In genomic region chr10:46218921-46219320, GRCh38 we compare ENCODE assay signal across 17 cellular contexts.
DNase-seq lines count a peak whose midpoint lies in the region; ATAC-seq and TF ChIP-seq lines count a peak whose summit lies in the region.
"Had no signal": no experiment of that assay in that cellular context is flagged by ENCODE, and none has a peak within 500 bp of the region (broad histone marks: within the 10 kb centered on the region; RNA-seq: fewer than 3 reads in every experiment).

No MANE protein-coding gene starts in this region.

- TF ChIP-seq CTCF in hepatocyte (IDR thresholded peaks at IDR 0.05; ENCODE audit: poor library complexity): no peak

- H3K79me2 ChIP-seq in hepatocyte: no peaks in the 10 kb centered on the region

- peaks cover 0 to 3% (median 0%) of the 10 kb centered on the region in 7 donors for H3K9me3 Mint-ChIP-seq in CD4-positive, CD25-positive, alpha-beta regulatory T cell
- H3K9me3 Mint-ChIP-seq in central memory CD8-positive, alpha-beta T cell: no peaks in the 10 kb centered on the region
- H3K9me3 Mint-ChIP-seq: HFFc6 had no signal

- no peak overlapping the region for H3K4me3 ChIP-seq in CD4-positive, CD25-positive, alpha-beta regulatory T cell (ENCODE audit: low read depth, low read length)
- no peak overlapping the region for H3K4me3 ChIP-seq in hepatocyte
- H3K4me3 ChIP-seq: left lung, pancreas, testis had no signal

- DNase-seq in AG20443 (ENCODE audit: low spot score): peak; percentile 13
- DNase-seq in CD4-positive, CD25-positive, alpha-beta regulatory T cell: no peak
- peak; percentile 3 for DNase-seq in MV-4-11 (lab: John Stamatoyannopoulos, UW)
- DNase-seq in central memory CD8-positive, alpha-beta T cell (ENCODE audit: low spot score in 2 of 2): no peak
- no peak for DNase-seq in hepatocyte (ENCODE audit: low spot score)
- DNase-seq in DMS79 treated with DMSO at 0.1 percent for 48 hours (lab: John Stamatoyannopoulos, UW): no peak
- DNase-seq in stimulated activated CD4-positive, alpha-beta T cell treated with anti-CD3 and anti-CD28 coated beads, Interleukin-12 subunit alpha, Interleukin-12 subunit beta, amount 100 ng/mL, for 4 hours: no peak
- DNase-seq: cerebellar nuclear complex; DMS53; HFFc6; left lung; MM.1S; NCI-H774; pancreas; stimulated activated CD4-positive, alpha-beta T cell treated with anti-CD3 and anti-CD28 coated beads, Interleukin-4, amount 100 ng/mL, for 1 hour; stimulated activated CD8-positive, alpha-beta memory T cell treated with anti-CD3 and anti-CD28 coated beads, Interleukin-4, amount 100 ng/mL, for 48 hours; testis had no signal

- no peak overlapping the region for H3K4me2 ChIP-seq in hepatocyte

- 51% methylated on average over 2 of the region's 2 CpGs for whole genome bisulfite sequencing in hepatocyte (ENCODE audit: low lambda C conversion rate, missing lambda C conversion rate)

- ATAC-seq in CD4-positive, CD25-positive, alpha-beta regulatory T cell (ENCODE audit: low read depth in 2 of 2): no peak
- ATAC-seq in central memory CD8-positive, alpha-beta T cell (replicated peaks; ENCODE audit: extremely low read depth, poor library complexity, severe bottlenecking): no peak
- ATAC-seq: left lung, pancreas had no signal

- H3K9me3 ChIP-seq in CD4-positive, CD25-positive, alpha-beta regulatory T cell (ENCODE audit: control insufficient read depth in 2 of 2, low read length in 2 of 2): no peaks in the 10 kb centered on the region
- H3K9me3 ChIP-seq in hepatocyte (ENCODE audit: low read depth): no peaks in the 10 kb centered on the region
- H3K9me3 ChIP-seq: left lung, pancreas, testis had no signal

- H3K27ac Mint-ChIP-seq in CD4-positive, CD25-positive, alpha-beta regulatory T cell: peak overlapping the region in 2 of 3 donors; percentile 16 to 41
- H3K27ac Mint-ChIP-seq in central memory CD8-positive, alpha-beta T cell (ENCODE audit: low read depth): peak overlapping the region; percentile 80
- H3K27ac Mint-ChIP-seq: HFFc6 had no signal

- no peak overlapping the region for H2AFZ ChIP-seq in hepatocyte

- H3K4me1 Mint-ChIP-seq in CD4-positive, CD25-positive, alpha-beta regulatory T cell: peaks cover 0 to 21% (median 9%) of the 10 kb centered on the region in 4 donors
- peaks cover 43% of the 10 kb centered on the region for H3K4me1 Mint-ChIP-seq in central memory CD8-positive, alpha-beta T cell

- H3K36me3 ChIP-seq in CD4-positive, CD25-positive, alpha-beta regulatory T cell (ENCODE audit: control insufficient read depth, insufficient read depth, low read length): peaks cover 56% of the 10 kb centered on the region
- H3K36me3 ChIP-seq in hepatocyte (replicated peaks; ENCODE audit: insufficient read depth, low read depth): no peaks in the 10 kb centered on the region
- H3K36me3 ChIP-seq: left lung, pancreas had no signal

- peaks cover 48% of the 10 kb centered on the region for H3K36me3 Mint-ChIP-seq in CD4-positive, CD25-positive, alpha-beta regulatory T cell
- H3K36me3 Mint-ChIP-seq in central memory CD8-positive, alpha-beta T cell (ENCODE audit: insufficient read depth): peaks cover 13% of the 10 kb centered on the region

- no peak overlapping the region for H3K4me3 Mint-ChIP-seq in CD4-positive, CD25-positive, alpha-beta regulatory T cell
- H3K4me3 Mint-ChIP-seq in central memory CD8-positive, alpha-beta T cell: no peak overlapping the region
- H3K4me3 Mint-ChIP-seq: HFFc6 had no signal

- no peaks in the 10 kb centered on the region for H3K27me3 ChIP-seq in CD4-positive, CD25-positive, alpha-beta regulatory T cell (ENCODE audit: control insufficient read depth, insufficient read depth, low read length)
- no peaks in the 10 kb centered on the region for H3K27me3 ChIP-seq in hepatocyte
- H3K27me3 ChIP-seq: left lung, pancreas, testis had no signal

- no peaks in the 10 kb centered on the region for H3K4me1 ChIP-seq in CD4-positive, CD25-positive, alpha-beta regulatory T cell (ENCODE audit: control insufficient read depth, insufficient read depth, low read length, poor library complexity, severe bottlenecking)
- H3K4me1 ChIP-seq in hepatocyte (ENCODE audit: insufficient read depth): peaks cover 7% of the 10 kb centered on the region
- H3K4me1 ChIP-seq: left lung, pancreas, testis had no signal

- H4K20me1 ChIP-seq in hepatocyte (ENCODE audit: insufficient read depth, poor library complexity, severe bottlenecking): no peaks in the 10 kb centered on the region

- H3K27me3 Mint-ChIP-seq in CD4-positive, CD25-positive, alpha-beta regulatory T cell: no peaks in the 10 kb centered on the region
- H3K27me3 Mint-ChIP-seq in central memory CD8-positive, alpha-beta T cell: no peaks in the 10 kb centered on the region

- H3K9me2 ChIP-seq in hepatocyte (replicated peaks; ENCODE audit: insufficient read depth): no peaks in the 10 kb centered on the region

- no peak overlapping the region for H3K27ac ChIP-seq in CD4-positive, CD25-positive, alpha-beta regulatory T cell (ENCODE audit: insufficient read depth, low read length, poor library complexity, severe bottlenecking)
- no peak overlapping the region for H3K27ac ChIP-seq in hepatocyte
- H3K27ac ChIP-seq: left lung, pancreas, testis had no signal

Comparison
In these comparisons a context has a peak if more than half of its experiments do, and no peak if none do; other contexts are left out.
1. DNase-seq: peak in AG20443 (single experiment) and MV-4-11 (single experiment); none in CD4-positive, CD25-positive, alpha-beta regulatory T cell (0 of 3), central memory CD8-positive, alpha-beta T cell (0 of 2), hepatocyte (single experiment), DMS79 treated with DMSO at 0.1 percent for 48 hours (single experiment) and stimulated activated CD4-positive, alpha-beta T cell treated with anti-CD3 and anti-CD28 coated beads, Interleukin-12 subunit alpha, Interleukin-12 subunit beta, amount 100 ng/mL, for 4 hours (single experiment).